Comparison of ENCODE assay signal across 8 cellular contexts in the genomic region with DNA sequence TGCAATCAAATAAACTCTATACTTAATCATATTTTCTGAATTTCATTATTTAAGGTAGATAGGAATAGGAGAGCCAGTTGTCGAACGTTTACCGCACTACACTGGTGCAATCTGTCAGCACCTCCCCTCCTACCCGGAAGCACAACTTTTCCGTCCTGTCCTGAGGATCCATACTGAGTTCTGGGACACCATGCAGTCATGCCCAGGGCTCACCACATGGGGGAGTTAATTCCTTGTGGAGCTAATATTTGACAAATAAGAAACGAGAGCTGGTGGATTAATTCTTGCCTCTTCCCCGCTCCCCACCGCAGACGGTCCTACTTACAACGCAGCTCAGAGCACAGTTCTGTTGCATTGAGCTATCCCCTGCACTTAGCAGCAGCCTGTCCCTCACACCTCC.
DNase-seq lines count a peak whose midpoint lies in the region; ATAC-seq and TF ChIP-seq lines count a peak whose summit lies in the region.

No MANE protein-coding gene starts in this region.

- TF ChIP-seq CTCF in WTC11 (IDR thresholded peaks at IDR 0.05): peak; percentile 66
- peak; percentile 13 to 34 for TF ChIP-seq CTCF in left lung (IDR thresholded peaks at IDR 0.05)
- TF ChIP-seq CTCF in Calu3 (IDR thresholded peaks at IDR 0.05; ENCODE audit: unreplicated experiment): no peak

- intact Hi-C loops in left lung (cut with DNase I) (loop anchor here in 1 of 2 donors (5.0 to 10.0 kb wide), 2 partner anchors 153 to 225 kb away; no protein-coding TSS in a partner anchor), Calu3 (cut with micrococcal nuclease; ENCODE audit: unreplicated experiment) (no loop called here)

- peaks cover 2% of the 10 kb centered on the region for H3K27me3 Mint-ChIP-seq in WTC11 (ENCODE audit: low read depth)
- no peaks in the 10 kb centered on the region for H3K27me3 Mint-ChIP-seq in Calu3 (ENCODE audit: unreplicated experiment)

- CTCF ChIA-PET in WTC11 (lab: Charles Lee): interaction anchor here (0.6 to 1.8 kb wide), 17 partner anchors 10 to 719 kb away, joined by 3 to 11 read pairs (median 3); no protein-coding TSS in a partner anchor
- CTCF ChIA-PET in Calu3 (lab: Charles Lee): no interaction called here

- BruUV-seq in Calu3 (replicated peaks; lab: Mats Ljungman, UMichigan): no TSS peak

- H3K9ac ChIP-seq in BLaER1: no peak overlapping the region
- H3K9ac ChIP-seq in HUES6 (ENCODE audit: low read length): peak overlapping the region; percentile 39

- H3K27me3 ChIP-seq in BLaER1 (no peaks in the 10 kb centered on the region), HUES6 (ENCODE audit: control insufficient read depth, insufficient read depth, low read length) (no peaks in the 10 kb centered on the region), left lung (no peaks in the 10 kb centered on the region)

- DNase-seq in WTC11 (ENCODE audit: low spot score) (peak; percentile 67), left lung (no peak), Calu3 (no peak), amniotic stem cell (lab: John Stamatoyannopoulos, UW) (no peak)
- no peak for DNase-seq in activated CD8-positive, alpha-beta memory T cell treated with anti-CD3 and anti-CD28 coated beads, Interleukin-2, amount 50 U/mL, for 48 hours

- H3K27ac ChIP-seq in BLaER1 (no peak overlapping the region), HUES6 (ENCODE audit: low read depth, low read length) (no peak overlapping the region), left lung (no peak overlapping the region)

- H4K20me1 ChIP-seq in BLaER1: no peaks in the 10 kb centered on the region

- H3K36me3 ChIP-seq in BLaER1 (no peaks in the 10 kb centered on the region), HUES6 (ENCODE audit: control insufficient read depth, insufficient read depth, low read length) (no peaks in the 10 kb centered on the region), left lung (no peaks in the 10 kb centered on the region)

- H3K4me1 ChIP-seq in BLaER1 (peaks cover 21% of the 10 kb centered on the region), HUES6 (ENCODE audit: control insufficient read depth, insufficient read depth, low read length) (peaks cover 49% of the 10 kb centered on the region), left lung (peaks cover 0 to 36% of the 10 kb centered on the region in 2 donors)

- POLR2A ChIA-PET in WTC11 (lab: Charles Lee): interaction anchor here (0.7 kb wide), 1 partner anchor 107 kb away, joined by 3 read pairs; a partner anchor contains a TSS

- no peak overlapping the region for H3K4me3 Mint-ChIP-seq in WTC11
- H3K4me3 Mint-ChIP-seq in Calu3 (ENCODE audit: low read depth, unreplicated experiment): no peak overlapping the region

- peak; percentile 43 for ATAC-seq in WTC11
- peak; percentile 64 for ATAC-seq in left lung
- no peak for ATAC-seq in GM19328 (IDR thresholded peaks at IDR 0.05; ENCODE audit: unreplicated experiment)

- H3K36me3 Mint-ChIP-seq in WTC11 (no peaks in the 10 kb centered on the region), Calu3 (ENCODE audit: insufficient read depth, unreplicated experiment) (no peaks in the 10 kb centered on the region)

- H3K4me3 ChIP-seq in BLaER1 (no peak overlapping the region), HUES6 (ENCODE audit: low read depth, low read length) (no peak overlapping the region; the same call in 1 of the 2 replicates), left lung (no peak overlapping the region)

- no peak overlapping the region; the same call in 1 of the 2 replicates for H3K27ac Mint-ChIP-seq in WTC11
- no peak overlapping the region for H3K27ac Mint-ChIP-seq in Calu3 (ENCODE audit: unreplicated experiment)

- H3K4me1 Mint-ChIP-seq in WTC11 (peaks cover 70% of the 10 kb centered on the region), Calu3 (ENCODE audit: low read depth, unreplicated experiment) (no peaks in the 10 kb centered on the region)

- no peaks in the 10 kb centered on the region for H3K9me3 ChIP-seq in BLaER1
- H3K9me3 ChIP-seq in HUES6 (ENCODE audit: control insufficient read depth, insufficient read depth, low read depth, low read length): no peaks in the 10 kb centered on the region
- no peaks in the 10 kb centered on the region for H3K9me3 ChIP-seq in left lung

- H3K4me2 ChIP-seq in BLaER1: 0 out of 2 replicates have a peak overlapping the region, but pooled peaks have one; percentile 14

- H3K9me3 Mint-ChIP-seq in WTC11: no peaks in the 10 kb centered on the region; the same call in 1 of the 2 replicates
- no peaks in the 10 kb centered on the region for H3K9me3 Mint-ChIP-seq in Calu3 (ENCODE audit: low read depth, unreplicated experiment)

TF ChIP-seq in WTC11, 78 proteins besides CTCF, POLR2A, EP300 and RAD21:
- TF ChIP-seq, protein P1, sequence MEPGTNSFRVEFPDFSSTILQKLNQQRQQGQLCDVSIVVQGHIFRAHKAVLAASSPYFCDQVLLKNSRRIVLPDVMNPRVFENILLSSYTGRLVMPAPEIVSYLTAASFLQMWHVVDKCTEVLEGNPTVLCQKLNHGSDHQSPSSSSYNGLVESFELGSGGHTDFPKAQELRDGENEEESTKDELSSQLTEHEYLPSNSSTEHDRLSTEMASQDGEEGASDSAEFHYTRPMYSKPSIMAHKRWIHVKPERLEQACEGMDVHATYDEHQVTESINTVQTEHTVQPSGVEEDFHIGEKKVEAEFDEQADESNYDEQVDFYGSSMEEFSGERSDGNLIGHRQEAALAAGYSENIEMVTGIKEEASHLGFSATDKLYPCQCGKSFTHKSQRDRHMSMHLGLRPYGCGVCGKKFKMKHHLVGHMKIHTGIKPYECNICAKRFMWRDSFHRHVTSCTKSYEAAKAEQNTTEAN (CRISPR knock-in tag; IDR thresholded peaks at IDR 0.05): no peak
- TF ChIP-seq RORB (CRISPR knock-in tag; IDR thresholded peaks at IDR 0.05) (no peak), ZNF138 (CRISPR knock-in tag; conservative IDR thresholded peaks at IDR 0.05) (no peak), JAZF1 (CRISPR knock-in tag; IDR thresholded peaks at IDR 0.05) (no peak), HMGA2 (CRISPR knock-in tag; IDR thresholded peaks at IDR 0.05) (no peak), SMAD4 (CRISPR knock-in tag; IDR thresholded peaks at IDR 0.05) (no peak), SOX15 (CRISPR knock-in tag; IDR thresholded peaks at IDR 0.05) (no peak)
TF ChIP-seq in WTC11: peak in this region for 0.
